ENCODE assay signal across 29 cellular contexts in the genomic region with DNA sequence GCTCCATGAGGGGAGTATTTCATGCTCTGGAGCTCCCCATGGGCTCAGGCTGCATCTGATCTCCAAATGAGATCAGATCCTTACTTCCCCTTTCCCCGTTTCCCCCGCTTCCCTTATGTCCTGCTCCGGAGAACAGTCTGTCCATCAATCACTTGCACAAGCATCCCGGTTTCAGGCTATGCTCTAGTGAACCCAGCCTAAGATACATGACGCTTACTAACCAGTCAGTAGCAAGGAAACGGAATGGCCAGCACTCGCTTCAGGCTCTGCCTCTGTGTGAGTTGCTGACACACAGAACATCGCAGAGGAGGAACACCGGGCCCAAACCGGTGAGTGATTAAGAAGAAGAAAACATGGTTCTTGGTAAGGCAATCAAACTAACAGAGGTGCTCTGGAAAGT.
"Had no signal": no experiment of that assay in that cellular context is flagged by ENCODE, and none has a peak within 500 bp of the region (broad histone marks: within the 10 kb centered on the region; RNA-seq: fewer than 3 reads in every experiment).

No MANE protein-coding gene starts in this region.

- H3K4me3 Mint-ChIP-seq: activated naive CD8-positive, alpha-beta T cell; activated T-cell treated with anti-CD3 and anti-CD28 coated beads, Interleukin-2, amount 50 U/mL, for 4 hours; immature natural killer cell; memory B cell; stimulated activated naive CD8-positive, alpha-beta T cell treated with anti-CD3 and anti-CD28 coated beads, Interleukin-15, Interleukin-2, amounts not matched to agents 100 ng/mL and 50 ng/mL, for 24 hours; T-cell; T-helper 2 cell treated with Interferon-gamma antibody and Interleukin-4, amounts not matched to agents 5 μg/mL and 100 μg/mL, for 36 hours had no signal

- H3K27ac ChIP-seq: adrenal gland, ascending aorta, brain microvascular endothelial cell, hepatocyte, prostate gland, right atrium auricular region, spleen, tibial artery had no signal

- DNase-seq: activated CD4-positive, alpha-beta T cell treated with anti-CD3 and anti-CD28 coated beads for 4 hours; activated CD4-positive, alpha-beta T cell treated with anti-CD3 and anti-CD28 coated beads, Interleukin-2, amount 50 U/mL, for 48 hours; activated CD4-positive, CD25-positive, alpha-beta regulatory T cell; activated CD8-positive, alpha-beta memory T cell treated with anti-CD3 and anti-CD28 coated beads, Interleukin-2, amount 50 U/mL, for 48 hours; activated naive CD4-positive, alpha-beta T cell; activated T-cell treated with anti-CD3 and anti-CD28 coated beads, Interleukin-2, amount 50 U/mL, for 4 hours; adrenal gland; brain microvascular endothelial cell; central memory CD4-positive, alpha-beta T cell; effector memory CD4-positive, alpha-beta T cell; foreskin melanocyte; glutamatergic neuron; immature natural killer cell; nucleus accumbens; spleen; stimulated activated CD4-positive, alpha-beta T cell treated with anti-CD3 and anti-CD28 coated beads, Interleukin-4, amount 100 ng/mL, for 24 hours; substantia nigra; T-cell; tibial artery had no signal

- H3K4me1 ChIP-seq: adrenal gland, prostate gland had no signal

- H3K27me3 ChIP-seq: adrenal gland, ascending aorta, brain microvascular endothelial cell, hepatocyte, right atrium auricular region, spleen had no signal

- ATAC-seq: activated T-cell treated with anti-CD3 and anti-CD28 coated beads, Interleukin-2, amount 50 U/mL, for 4 hours; esophagus mucosa; T-cell had no signal

- H2AFZ ChIP-seq: hepatocyte had no signal

- H3K4me2 ChIP-seq: hepatocyte had no signal

- H3K4me3 ChIP-seq: adrenal gland, ascending aorta, hepatocyte, prostate gland, right atrium auricular region, spleen, tibial artery had no signal

- H3K27ac Mint-ChIP-seq: activated naive CD8-positive, alpha-beta T cell; activated T-helper 2 cell treated with anti-CD3 and anti-CD28 coated beads, Interferon-gamma antibody, Interleukin-2, Interleukin-4, amounts not matched to agents 10 μg/mL and 5 μg/mL and 100 μg/mL, durations not matched to agents 14 hours and 24 hours and 36 hours; immature natural killer cell; memory B cell; stimulated activated naive CD8-positive, alpha-beta T cell treated with anti-CD3 and anti-CD28 coated beads, Interleukin-15, Interleukin-2, amounts not matched to agents 100 ng/mL and 50 ng/mL, for 24 hours; T-cell; T-helper 2 cell treated with Interferon-gamma antibody and Interleukin-4, amounts not matched to agents 5 μg/mL and 100 μg/mL, for 36 hours had no signal

- H3K36me3 Mint-ChIP-seq: activated naive CD8-positive, alpha-beta T cell; immature natural killer cell; memory B cell; T-cell had no signal

- H3K9me3 ChIP-seq: adrenal gland, ascending aorta, prostate gland, right atrium auricular region, spleen, tibial artery had no signal

- H3K27me3 Mint-ChIP-seq: activated naive CD8-positive, alpha-beta T cell; stimulated activated naive CD8-positive, alpha-beta T cell treated with anti-CD3 and anti-CD28 coated beads, Interleukin-15, Interleukin-2, amounts not matched to agents 100 ng/mL and 50 ng/mL, for 24 hours; T-cell had no signal

- H3K9me3 Mint-ChIP-seq: activated T-cell treated with anti-CD3 and anti-CD28 coated beads, Interleukin-2, amount 50 U/mL, for 4 hours; activated T-helper 2 cell treated with anti-CD3 and anti-CD28 coated beads, Interferon-gamma antibody, Interleukin-2, Interleukin-4, amounts not matched to agents 10 μg/mL and 5 μg/mL and 100 μg/mL, durations not matched to agents 14 hours and 24 hours and 36 hours; immature natural killer cell; memory B cell; stimulated activated naive CD8-positive, alpha-beta T cell treated with anti-CD3 and anti-CD28 coated beads, Interleukin-15, Interleukin-2, amounts not matched to agents 100 ng/mL and 50 ng/mL, for 24 hours; T-cell; T-helper 2 cell treated with Interferon-gamma antibody and Interleukin-4, amounts not matched to agents 5 μg/mL and 100 μg/mL, for 36 hours had no signal

- H3K79me2 ChIP-seq: hepatocyte had no signal

- H3K36me3 ChIP-seq: adrenal gland, ascending aorta, brain microvascular endothelial cell, prostate gland, right atrium auricular region, spleen, tibial artery had no signal
